In the genomic region with DNA sequence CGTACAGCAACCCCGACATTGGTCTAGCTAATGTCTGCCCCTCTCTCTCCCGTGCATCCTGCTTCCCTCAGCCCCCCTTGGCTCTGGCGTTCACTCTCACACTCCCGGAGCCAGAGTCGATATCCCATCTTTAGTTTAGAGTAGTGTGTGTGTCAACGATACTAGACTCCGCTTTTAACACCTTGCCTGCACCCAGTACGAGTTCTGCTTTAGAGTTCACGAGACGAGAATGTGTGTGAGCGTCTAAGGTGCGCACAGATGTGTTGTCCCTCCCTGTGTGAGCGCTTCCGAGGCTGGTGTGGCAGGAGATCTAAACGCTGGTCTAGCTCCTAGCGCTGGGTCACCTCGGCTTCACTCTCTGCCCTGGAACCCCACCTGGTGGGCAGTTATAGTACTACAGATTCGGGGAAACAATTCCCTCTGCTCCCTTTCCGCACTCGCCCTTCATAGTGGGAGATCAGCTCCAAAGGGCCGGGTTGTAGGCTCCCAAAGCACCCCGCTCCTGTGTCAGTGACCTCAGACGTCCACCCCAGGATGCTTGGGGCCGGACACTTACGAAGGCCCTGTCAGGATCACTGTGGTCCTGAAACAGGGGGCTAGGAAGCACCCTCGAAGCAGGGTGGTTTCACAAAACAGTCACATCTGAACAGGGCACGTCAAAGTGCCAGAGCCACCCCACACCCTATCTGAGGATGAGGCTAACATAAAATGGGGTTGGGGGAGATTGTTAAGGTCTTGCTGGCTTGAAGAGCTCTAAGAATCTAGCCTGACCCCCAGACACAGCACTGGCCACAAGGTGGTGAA, we compare ENCODE assay signal across 1 cellular context.
TF ChIP-seq lines count a peak whose summit lies in the region.

No MANE protein-coding gene starts in this region.

TF ChIP-seq in HEK293, 187 proteins besides CTCF, POLR2A, EP300 and RAD21 (continued from another document):
- TF ChIP-seq, protein P1, sequence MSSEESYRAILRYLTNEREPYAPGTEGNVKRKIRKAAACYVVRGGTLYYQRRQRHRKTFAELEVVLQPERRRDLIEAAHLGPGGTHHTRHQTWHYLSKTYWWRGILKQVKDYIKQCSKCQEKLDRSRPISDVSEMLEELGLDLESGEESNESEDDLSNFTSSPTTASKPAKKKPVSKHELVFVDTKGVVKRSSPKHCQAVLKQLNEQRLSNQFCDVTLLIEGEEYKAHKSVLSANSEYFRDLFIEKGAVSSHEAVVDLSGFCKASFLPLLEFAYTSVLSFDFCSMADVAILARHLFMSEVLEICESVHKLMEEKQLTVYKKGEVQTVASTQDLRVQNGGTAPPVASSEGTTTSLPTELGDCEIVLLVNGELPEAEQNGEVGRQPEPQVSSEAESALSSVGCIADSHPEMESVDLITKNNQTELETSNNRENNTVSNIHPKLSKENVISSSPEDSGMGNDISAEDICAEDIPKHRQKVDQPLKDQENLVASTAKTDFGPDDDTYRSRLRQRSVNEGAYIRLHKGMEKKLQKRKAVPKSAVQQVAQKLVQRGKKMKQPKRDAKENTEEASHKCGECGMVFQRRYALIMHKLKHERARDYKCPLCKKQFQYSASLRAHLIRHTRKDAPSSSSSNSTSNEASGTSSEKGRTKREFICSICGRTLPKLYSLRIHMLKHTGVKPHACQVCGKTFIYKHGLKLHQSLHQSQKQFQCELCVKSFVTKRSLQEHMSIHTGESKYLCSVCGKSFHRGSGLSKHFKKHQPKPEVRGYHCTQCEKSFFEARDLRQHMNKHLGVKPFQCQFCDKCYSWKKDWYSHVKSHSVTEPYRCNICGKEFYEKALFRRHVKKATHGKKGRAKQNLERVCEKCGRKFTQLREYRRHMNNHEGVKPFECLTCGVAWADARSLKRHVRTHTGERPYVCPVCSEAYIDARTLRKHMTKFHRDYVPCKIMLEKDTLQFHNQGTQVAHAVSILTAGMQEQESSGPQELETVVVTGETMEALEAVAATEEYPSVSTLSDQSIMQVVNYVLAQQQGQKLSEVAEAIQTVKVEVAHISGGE (tag by site-specific recombination; conservative IDR thresholded peaks at IDR 0.05; ENCODE audit: low read depth) = peak; percentile 57; the same call in 1 of the 2 replicates
- TF ChIP-seq ZNF76 (tag by site-specific recombination; IDR thresholded peaks at IDR 0.05; ENCODE audit: borderline replicate concordance, low read depth) = no peak
- no peak for TF ChIP-seq ZNF510 (tag by site-specific recombination; IDR thresholded peaks at IDR 0.05; ENCODE audit: insufficient replicate concordance)
- TF ChIP-seq, protein P2, sequence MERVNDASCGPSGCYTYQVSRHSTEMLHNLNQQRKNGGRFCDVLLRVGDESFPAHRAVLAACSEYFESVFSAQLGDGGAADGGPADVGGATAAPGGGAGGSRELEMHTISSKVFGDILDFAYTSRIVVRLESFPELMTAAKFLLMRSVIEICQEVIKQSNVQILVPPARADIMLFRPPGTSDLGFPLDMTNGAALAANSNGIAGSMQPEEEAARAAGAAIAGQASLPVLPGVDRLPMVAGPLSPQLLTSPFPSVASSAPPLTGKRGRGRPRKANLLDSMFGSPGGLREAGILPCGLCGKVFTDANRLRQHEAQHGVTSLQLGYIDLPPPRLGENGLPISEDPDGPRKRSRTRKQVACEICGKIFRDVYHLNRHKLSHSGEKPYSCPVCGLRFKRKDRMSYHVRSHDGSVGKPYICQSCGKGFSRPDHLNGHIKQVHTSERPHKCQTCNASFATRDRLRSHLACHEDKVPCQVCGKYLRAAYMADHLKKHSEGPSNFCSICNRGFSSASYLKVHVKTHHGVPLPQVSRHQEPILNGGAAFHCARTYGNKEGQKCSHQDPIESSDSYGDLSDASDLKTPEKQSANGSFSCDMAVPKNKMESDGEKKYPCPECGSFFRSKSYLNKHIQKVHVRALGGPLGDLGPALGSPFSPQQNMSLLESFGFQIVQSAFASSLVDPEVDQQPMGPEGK (tag by site-specific recombination; IDR thresholded peaks at IDR 0.05) = no peak
- TF ChIP-seq ZNF248 (tag by site-specific recombination; IDR thresholded peaks at IDR 0.05) = no peak
- no peak for TF ChIP-seq ZNF341 (tag by site-specific recombination; IDR thresholded peaks at IDR 0.05; ENCODE audit: low read depth)
- TF ChIP-seq ZNF138 (tag by site-specific recombination; IDR thresholded peaks at IDR 0.05; ENCODE audit: borderline replicate concordance) = no peak
- TF ChIP-seq ZBTB17 (tag by site-specific recombination; IDR thresholded peaks at IDR 0.05) = peak; percentile 94
- TF ChIP-seq ZNF132 (tag by site-specific recombination; IDR thresholded peaks at IDR 0.05; ENCODE audit: borderline replicate concordance) = no peak
- TF ChIP-seq ZNF777 (tag by site-specific recombination; IDR thresholded peaks at IDR 0.05; ENCODE audit: borderline replicate concordance) = peak; percentile 61; the same call in 1 of the 2 replicates
- peak; percentile 72 for TF ChIP-seq ZNF654 (tag by site-specific recombination; IDR thresholded peaks at IDR 0.05; ENCODE audit: low read depth)
- TF ChIP-seq, protein P3, sequence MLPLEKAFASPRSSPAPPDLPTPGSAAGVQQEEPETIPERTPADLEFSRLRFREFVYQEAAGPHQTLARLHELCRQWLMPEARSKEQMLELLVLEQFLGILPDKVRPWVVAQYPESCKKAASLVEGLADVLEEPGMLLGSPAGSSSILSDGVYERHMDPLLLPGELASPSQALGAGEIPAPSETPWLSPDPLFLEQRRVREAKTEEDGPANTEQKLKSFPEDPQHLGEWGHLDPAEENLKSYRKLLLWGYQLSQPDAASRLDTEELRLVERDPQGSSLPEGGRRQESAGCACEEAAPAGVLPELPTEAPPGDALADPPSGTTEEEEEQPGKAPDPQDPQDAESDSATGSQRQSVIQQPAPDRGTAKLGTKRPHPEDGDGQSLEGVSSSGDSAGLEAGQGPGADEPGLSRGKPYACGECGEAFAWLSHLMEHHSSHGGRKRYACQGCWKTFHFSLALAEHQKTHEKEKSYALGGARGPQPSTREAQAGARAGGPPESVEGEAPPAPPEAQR (tag by site-specific recombination; IDR thresholded peaks at IDR 0.05) = no peak
- no peak for TF ChIP-seq ZNF585B (tag by site-specific recombination; IDR thresholded peaks at IDR 0.05)
- TF ChIP-seq ZSCAN23 (tag by site-specific recombination; IDR thresholded peaks at IDR 0.05) = no peak
- TF ChIP-seq ZNF701 (tag by site-specific recombination; IDR thresholded peaks at IDR 0.05) = no peak
- no peak for TF ChIP-seq ZNF768 (tag by site-specific recombination; IDR thresholded peaks at IDR 0.05)
- TF ChIP-seq, protein P4, sequence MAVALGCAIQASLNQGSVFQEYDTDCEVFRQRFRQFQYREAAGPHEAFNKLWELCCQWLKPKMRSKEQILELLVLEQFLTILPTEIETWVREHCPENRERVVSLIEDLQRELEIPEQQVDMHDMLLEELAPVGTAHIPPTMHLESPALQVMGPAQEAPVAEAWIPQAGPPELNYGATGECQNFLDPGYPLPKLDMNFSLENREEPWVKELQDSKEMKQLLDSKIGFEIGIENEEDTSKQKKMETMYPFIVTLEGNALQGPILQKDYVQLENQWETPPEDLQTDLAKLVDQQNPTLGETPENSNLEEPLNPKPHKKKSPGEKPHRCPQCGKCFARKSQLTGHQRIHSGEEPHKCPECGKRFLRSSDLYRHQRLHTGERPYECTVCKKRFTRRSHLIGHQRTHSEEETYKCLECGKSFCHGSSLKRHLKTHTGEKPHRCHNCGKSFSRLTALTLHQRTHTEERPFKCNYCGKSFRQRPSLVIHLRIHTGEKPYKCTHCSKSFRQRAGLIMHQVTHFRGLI (tag by site-specific recombination; IDR thresholded peaks at IDR 0.05) = no peak
- 0 out of 2 replicates have a peak, but pooled peaks have one; percentile 53 for TF ChIP-seq ZNF501 (tag by site-specific recombination; IDR thresholded peaks at IDR 0.05)
- TF ChIP-seq ZNF19 (tag by site-specific recombination; IDR thresholded peaks at IDR 0.05; ENCODE audit: low read depth) = no peak
- TF ChIP-seq ZNF140 (tag by site-specific recombination; IDR thresholded peaks at IDR 0.05) = no peak
- no peak for TF ChIP-seq ZBTB7A (tag by site-specific recombination; IDR thresholded peaks at IDR 0.05; ENCODE audit: low read depth)
- TF ChIP-seq ZNF366 (tag by site-specific recombination; conservative IDR thresholded peaks at IDR 0.05) = no peak
- TF ChIP-seq TRIM28 (IDR thresholded peaks at IDR 0.05; ENCODE audit: borderline replicate concordance, low read length) = peak; percentile 71; the same call in 1 of the 2 replicates
- TF ChIP-seq, protein P5, sequence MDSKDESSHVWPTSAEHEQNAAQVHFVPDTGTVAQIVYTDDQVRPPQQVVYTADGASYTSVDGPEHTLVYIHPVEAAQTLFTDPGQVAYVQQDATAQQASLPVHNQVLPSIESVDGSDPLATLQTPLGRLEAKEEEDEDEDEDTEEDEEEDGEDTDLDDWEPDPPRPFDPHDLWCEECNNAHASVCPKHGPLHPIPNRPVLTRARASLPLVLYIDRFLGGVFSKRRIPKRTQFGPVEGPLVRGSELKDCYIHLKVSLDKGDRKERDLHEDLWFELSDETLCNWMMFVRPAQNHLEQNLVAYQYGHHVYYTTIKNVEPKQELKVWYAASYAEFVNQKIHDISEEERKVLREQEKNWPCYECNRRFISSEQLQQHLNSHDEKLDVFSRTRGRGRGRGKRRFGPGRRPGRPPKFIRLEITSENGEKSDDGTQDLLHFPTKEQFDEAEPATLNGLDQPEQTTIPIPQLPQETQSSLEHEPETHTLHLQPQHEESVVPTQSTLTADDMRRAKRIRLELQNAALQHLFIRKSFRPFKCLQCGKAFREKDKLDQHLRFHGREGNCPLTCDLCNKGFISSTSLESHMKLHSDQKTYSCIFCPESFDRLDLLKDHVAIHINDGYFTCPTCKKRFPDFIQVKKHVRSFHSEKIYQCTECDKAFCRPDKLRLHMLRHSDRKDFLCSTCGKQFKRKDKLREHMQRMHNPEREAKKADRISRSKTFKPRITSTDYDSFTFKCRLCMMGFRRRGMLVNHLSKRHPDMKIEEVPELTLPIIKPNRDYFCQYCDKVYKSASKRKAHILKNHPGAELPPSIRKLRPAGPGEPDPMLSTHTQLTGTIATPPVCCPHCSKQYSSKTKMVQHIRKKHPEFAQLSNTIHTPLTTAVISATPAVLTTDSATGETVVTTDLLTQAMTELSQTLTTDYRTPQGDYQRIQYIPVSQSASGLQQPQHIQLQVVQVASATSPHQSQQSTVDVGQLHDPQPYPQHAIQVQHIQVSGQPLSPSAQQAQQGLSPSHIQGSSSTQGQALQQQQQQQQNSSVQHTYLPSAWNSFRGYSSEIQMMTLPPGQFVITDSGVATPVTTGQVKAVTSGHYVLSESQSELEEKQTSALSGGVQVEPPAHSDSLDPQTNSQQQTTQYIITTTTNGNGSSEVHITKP (tag by site-specific recombination; IDR thresholded peaks at IDR 0.05) = peak; percentile 11; the same call in 1 of the 2 replicates
- TF ChIP-seq ZNF600 (tag by site-specific recombination; IDR thresholded peaks at IDR 0.05) = peak; percentile 68
- TF ChIP-seq, protein P6, sequence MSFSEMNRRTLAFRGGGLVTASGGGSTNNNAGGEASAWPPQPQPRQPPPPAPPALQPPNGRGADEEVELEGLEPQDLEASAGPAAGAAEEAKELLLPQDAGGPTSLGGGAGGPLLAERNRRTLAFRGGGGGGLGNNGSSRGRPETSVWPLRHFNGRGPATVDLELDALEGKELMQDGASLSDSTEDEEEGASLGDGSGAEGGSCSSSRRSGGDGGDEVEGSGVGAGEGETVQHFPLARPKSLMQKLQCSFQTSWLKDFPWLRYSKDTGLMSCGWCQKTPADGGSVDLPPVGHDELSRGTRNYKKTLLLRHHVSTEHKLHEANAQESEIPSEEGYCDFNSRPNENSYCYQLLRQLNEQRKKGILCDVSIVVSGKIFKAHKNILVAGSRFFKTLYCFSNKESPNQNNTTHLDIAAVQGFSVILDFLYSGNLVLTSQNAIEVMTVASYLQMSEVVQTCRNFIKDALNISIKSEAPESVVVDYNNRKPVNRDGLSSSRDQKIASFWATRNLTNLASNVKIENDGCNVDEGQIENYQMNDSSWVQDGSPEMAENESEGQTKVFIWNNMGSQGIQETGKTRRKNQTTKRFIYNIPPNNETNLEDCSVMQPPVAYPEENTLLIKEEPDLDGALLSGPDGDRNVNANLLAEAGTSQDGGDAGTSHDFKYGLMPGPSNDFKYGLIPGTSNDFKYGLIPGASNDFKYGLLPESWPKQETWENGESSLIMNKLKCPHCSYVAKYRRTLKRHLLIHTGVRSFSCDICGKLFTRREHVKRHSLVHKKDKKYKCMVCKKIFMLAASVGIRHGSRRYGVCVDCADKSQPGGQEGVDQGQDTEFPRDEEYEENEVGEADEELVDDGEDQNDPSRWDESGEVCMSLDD (tag by site-specific recombination; IDR thresholded peaks at IDR 0.05) = no peak
- TF ChIP-seq ZNF157 (tag by site-specific recombination; IDR thresholded peaks at IDR 0.05) = no peak
- no peak for TF ChIP-seq ZNF221 (tag by site-specific recombination; IDR thresholded peaks at IDR 0.05; ENCODE audit: borderline replicate concordance)
- TF ChIP-seq ZNF660 (tag by site-specific recombination; IDR thresholded peaks at IDR 0.05) = 0 out of 2 replicates have a peak, but pooled peaks have one; percentile 7
- TF ChIP-seq, protein P7, sequence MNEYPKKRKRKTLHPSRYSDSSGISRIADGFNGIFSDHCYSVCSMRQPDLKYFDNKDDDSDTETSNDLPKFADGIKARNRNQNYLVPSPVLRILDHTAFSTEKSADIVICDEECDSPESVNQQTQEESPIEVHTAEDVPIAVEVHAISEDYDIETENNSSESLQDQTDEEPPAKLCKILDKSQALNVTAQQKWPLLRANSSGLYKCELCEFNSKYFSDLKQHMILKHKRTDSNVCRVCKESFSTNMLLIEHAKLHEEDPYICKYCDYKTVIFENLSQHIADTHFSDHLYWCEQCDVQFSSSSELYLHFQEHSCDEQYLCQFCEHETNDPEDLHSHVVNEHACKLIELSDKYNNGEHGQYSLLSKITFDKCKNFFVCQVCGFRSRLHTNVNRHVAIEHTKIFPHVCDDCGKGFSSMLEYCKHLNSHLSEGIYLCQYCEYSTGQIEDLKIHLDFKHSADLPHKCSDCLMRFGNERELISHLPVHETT (tag by site-specific recombination; IDR thresholded peaks at IDR 0.05) = no peak
- TF ChIP-seq, protein P8, sequence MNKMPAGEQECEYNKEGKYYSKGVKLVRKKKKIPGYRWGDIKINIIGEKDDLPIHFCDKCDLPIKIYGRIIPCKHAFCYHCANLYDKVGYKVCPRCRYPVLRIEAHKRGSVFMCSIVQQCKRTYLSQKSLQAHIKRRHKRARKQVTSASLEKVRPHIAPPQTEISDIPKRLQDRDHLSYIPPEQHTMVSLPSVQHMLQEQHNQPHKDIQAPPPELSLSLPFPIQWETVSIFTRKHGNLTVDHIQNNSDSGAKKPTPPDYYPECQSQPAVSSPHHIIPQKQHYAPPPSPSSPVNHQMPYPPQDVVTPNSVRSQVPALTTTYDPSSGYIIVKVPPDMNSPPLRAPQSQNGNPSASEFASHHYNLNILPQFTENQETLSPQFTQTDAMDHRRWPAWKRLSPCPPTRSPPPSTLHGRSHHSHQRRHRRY (tag by site-specific recombination; IDR thresholded peaks at IDR 0.05) = no peak
- no peak for TF ChIP-seq ZNF274 (IDR thresholded peaks at IDR 0.05; ENCODE audit: low read length)
- no peak for TF ChIP-seq ZNF274 (tag by site-specific recombination; IDR thresholded peaks at IDR 0.05; ENCODE audit: borderline replicate concordance)
- no peak for TF ChIP-seq YY1 (tag by site-specific recombination; IDR thresholded peaks at IDR 0.05)
- no peak for TF ChIP-seq RBAK (tag by site-specific recombination; IDR thresholded peaks at IDR 0.05)
